8 cellular contexts compared by ENCODE assay signal in the genomic region with DNA sequence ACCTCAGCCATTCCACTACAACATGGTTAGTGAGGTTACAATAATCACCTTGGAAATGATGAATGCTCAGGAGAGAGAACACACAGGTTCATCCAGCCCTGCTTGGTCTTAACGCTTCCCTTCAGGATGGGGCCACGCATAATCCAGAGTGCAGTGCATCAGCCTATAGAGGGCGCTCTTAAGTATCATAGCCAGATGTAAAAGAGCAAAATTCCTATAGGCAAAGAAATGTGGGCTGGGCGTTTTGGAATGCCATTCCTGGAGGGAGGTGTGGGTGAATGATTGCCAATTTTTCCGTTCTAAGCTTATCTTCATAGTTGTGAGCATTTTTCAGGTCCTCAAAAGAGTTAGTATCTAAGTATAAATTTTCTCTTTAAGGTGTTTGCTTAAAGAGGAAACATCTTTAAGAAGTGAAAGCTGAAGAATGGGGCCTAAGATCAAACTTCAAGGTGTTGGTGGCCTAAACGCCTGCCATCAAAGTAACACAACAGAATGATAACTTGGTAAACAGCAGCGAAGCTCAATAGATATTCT. TPM values are rescaled to one million over a fixed set of nuclear protein-coding genes. Genes with fewer than 3 reads are reported as not detected.
DNase-seq lines count a peak whose midpoint lies in the region; ATAC-seq and TF ChIP-seq lines count a peak whose summit lies in the region.

No MANE protein-coding gene starts in this region.

- H3K27ac Mint-ChIP-seq in endothelial cell (ENCODE audit: unreplicated experiment), result no peak overlapping the region
- peak overlapping the region; percentile 85 for H3K27ac Mint-ChIP-seq in stimulated activated effector memory CD8-positive, alpha-beta T cell treated with anti-CD3 and anti-CD28 coated beads, Interleukin-12 subunit alpha, Interleukin-12 subunit beta, amount 100 ng/mL, for 72 hours

- H3K4me1 Mint-ChIP-seq in endothelial cell (ENCODE audit: unreplicated experiment), result peaks cover 18% of the 10 kb centered on the region
- H3K4me1 Mint-ChIP-seq in stimulated activated effector memory CD8-positive, alpha-beta T cell treated with anti-CD3 and anti-CD28 coated beads, Interleukin-12 subunit alpha, Interleukin-12 subunit beta, amount 100 ng/mL, for 72 hours, result peaks cover 92% of the 10 kb centered on the region

- CTCF ChIA-PET in RWPE1 (lab: Yijun Ruan, JAX), result interaction anchor here (0.6 to 1.2 kb wide), 3 partner anchors 58 to 494 kb away, joined by 3 to 7 read pairs (median 3); no protein-coding TSS in a partner anchor

- ATAC-seq in stimulated activated effector memory CD8-positive, alpha-beta T cell treated with anti-CD3 and anti-CD28 coated beads, Interleukin-12 subunit alpha, Interleukin-12 subunit beta, amount 100 ng/mL, for 72 hours, result no peak
- no peak for ATAC-seq in HG02870 (IDR thresholded peaks at IDR 0.05; ENCODE audit: unreplicated experiment)

- H3K4me3 Mint-ChIP-seq in endothelial cell (ENCODE audit: unreplicated experiment), result no peak overlapping the region
- H3K4me3 Mint-ChIP-seq in stimulated activated effector memory CD8-positive, alpha-beta T cell treated with anti-CD3 and anti-CD28 coated beads, Interleukin-12 subunit alpha, Interleukin-12 subunit beta, amount 100 ng/mL, for 72 hours, result peak overlapping the region; percentile 93

- in situ Hi-C loops in ACHN (cut with HindIII; ENCODE audit: low pct_ligation_motif_present, low pct_unique_long_range_greater_than_20kb, low sequenced_read_pairs), result no loop called here

- H3K36me3 Mint-ChIP-seq in endothelial cell (ENCODE audit: low read depth, unreplicated experiment), result no peaks in the 10 kb centered on the region
- peaks cover 48% of the 10 kb centered on the region for H3K36me3 Mint-ChIP-seq in stimulated activated effector memory CD8-positive, alpha-beta T cell treated with anti-CD3 and anti-CD28 coated beads, Interleukin-12 subunit alpha, Interleukin-12 subunit beta, amount 100 ng/mL, for 72 hours

- H3K27me3 Mint-ChIP-seq in endothelial cell (ENCODE audit: unreplicated experiment), result peaks cover 2% of the 10 kb centered on the region

- POLR2A ChIA-PET in RWPE1 (lab: Yijun Ruan, JAX; ENCODE audit: low non-redundant PET), result no interaction called here

- DNase-seq in ACHN (peak; percentile 39), RWPE1 (ENCODE audit: low spot score) (peak; percentile 27), endothelial cell (ENCODE audit: low spot score) (peak; percentile 43), AG20443 (ENCODE audit: low spot score) (no peak), HPDE6-E6E7 (ENCODE audit: extremely low spot score) (no peak)
- peak in 1 of 2 donors; percentile 68 for DNase-seq in stimulated activated effector memory CD8-positive, alpha-beta T cell treated with anti-CD3 and anti-CD28 coated beads, Interleukin-12 subunit alpha, Interleukin-12 subunit beta, amount 100 ng/mL, for 72 hours (ENCODE audit: low spot score in 2 of 2)

- no peaks in the 10 kb centered on the region for H3K9me3 Mint-ChIP-seq in endothelial cell (ENCODE audit: unreplicated experiment)
- no peaks in the 10 kb centered on the region for H3K9me3 Mint-ChIP-seq in stimulated activated effector memory CD8-positive, alpha-beta T cell treated with anti-CD3 and anti-CD28 coated beads, Interleukin-12 subunit alpha, Interleukin-12 subunit beta, amount 100 ng/mL, for 72 hours

- TF ChIP-seq CTCF in GM12801 (IDR thresholded peaks at IDR 0.05; ENCODE audit: extremely low read depth, insufficient read length) (peak; percentile 46), RWPE1 (conservative IDR thresholded peaks at IDR 0.05; ENCODE audit: low read depth) (0 out of 2 replicates have a peak, but pooled peaks have one; percentile 12), endothelial cell (IDR thresholded peaks at IDR 0.05; ENCODE audit: unreplicated experiment) (peak; percentile 70)

- H3K27ac ChIP-seq in RWPE1, result no peak overlapping the region

RNA-seq across cellular contexts. Expression of gene RIPOR2, which starts 1.8 kb away (rescaled TPM):
- total RNA-seq in endothelial cell (ENCODE audit: unreplicated experiment), result 1.1 TPM

Comparison
In these comparisons a context has a peak if more than half of its experiments do, and no peak if none do; other contexts are left out.
1. DNase-seq: peak in ACHN (single experiment), RWPE1 (single experiment) and endothelial cell (single experiment); none in AG20443 (single experiment) and HPDE6-E6E7 (single experiment).
2. CTCF ChIP-seq: peak in every context shown above with its lines; median percentile 70 in endothelial cell; 46 in GM12801; 12 in RWPE1.